In genomic region chr22:40364431-40364830, GRCh38 we compare ENCODE assay signal across 15 cellular contexts.
"Had no signal": no experiment of that assay in that cellular context is flagged by ENCODE, and none has a peak within 500 bp of the region (broad histone marks: within the 10 kb centered on the region; RNA-seq: fewer than 3 reads in every experiment).

No MANE protein-coding gene starts in this region.

- H3K4me1 Mint-ChIP-seq: brain, mesothelial cell of epicardium had no signal

- H3K9me3 ChIP-seq: neutrophil, right atrium auricular region, tibial artery, vagina had no signal

- H3K27me3 Mint-ChIP-seq: brain; effector memory CD8-positive, alpha-beta T cell had no signal

- H3K27me3 ChIP-seq: neutrophil, right atrium auricular region, tibial artery, vagina had no signal

- DNase-seq: activated CD4-positive, CD25-positive, alpha-beta regulatory T cell treated with anti-CD3 and anti-CD28 coated beads, Interleukin-2, amount 50 U/mL, for 72 hours; activated effector memory CD4-positive, alpha-beta T cell treated with Interleukin-2 at 50 U/mL for 16 hours; activated T-cell treated with anti-CD3 and anti-CD28 coated beads for 4 hours; amniotic stem cell; effector memory CD8-positive, alpha-beta T cell; erythroblast; hypothalamus; kidney glomerular epithelial cell; tibial artery had no signal

- H3K4me1 ChIP-seq: right atrium auricular region, tibial artery, vagina had no signal

- H3K27ac ChIP-seq: neutrophil, right atrium auricular region, skin epidermis, tibial artery, vagina had no signal

- H3K27ac Mint-ChIP-seq: brain, mesothelial cell of epicardium had no signal

- H3K9me3 Mint-ChIP-seq: brain; effector memory CD8-positive, alpha-beta T cell; mesothelial cell of epicardium had no signal

- H3K4me3 ChIP-seq: right atrium auricular region, skin epidermis, tibial artery, vagina had no signal

- H3K4me3 Mint-ChIP-seq: brain; effector memory CD8-positive, alpha-beta T cell; mesothelial cell of epicardium had no signal

- ATAC-seq: effector memory CD8-positive, alpha-beta T cell had no signal
